In genomic region chr5:112006721-112007120, GRCh38 we compare ENCODE assay signal across 1 cellular context.
TF ChIP-seq lines count a peak whose summit lies in the region.

No MANE protein-coding gene starts in this region.

TF ChIP-seq in endothelial cell of umbilical vein, 7 proteins besides CTCF, POLR2A, EP300 and RAD21:
- TF ChIP-seq FOS (IDR thresholded peaks at IDR 0.05; ENCODE audit: borderline replicate concordance, insufficient read depth, low read length) (peak; percentile 30), EZH2 (IDR thresholded peaks at IDR 0.05; ENCODE audit: borderline replicate concordance, low read depth, low read length, severe bottlenecking) (no peak)
